ENCODE assay signal across 9 cellular contexts in the genomic region with DNA sequence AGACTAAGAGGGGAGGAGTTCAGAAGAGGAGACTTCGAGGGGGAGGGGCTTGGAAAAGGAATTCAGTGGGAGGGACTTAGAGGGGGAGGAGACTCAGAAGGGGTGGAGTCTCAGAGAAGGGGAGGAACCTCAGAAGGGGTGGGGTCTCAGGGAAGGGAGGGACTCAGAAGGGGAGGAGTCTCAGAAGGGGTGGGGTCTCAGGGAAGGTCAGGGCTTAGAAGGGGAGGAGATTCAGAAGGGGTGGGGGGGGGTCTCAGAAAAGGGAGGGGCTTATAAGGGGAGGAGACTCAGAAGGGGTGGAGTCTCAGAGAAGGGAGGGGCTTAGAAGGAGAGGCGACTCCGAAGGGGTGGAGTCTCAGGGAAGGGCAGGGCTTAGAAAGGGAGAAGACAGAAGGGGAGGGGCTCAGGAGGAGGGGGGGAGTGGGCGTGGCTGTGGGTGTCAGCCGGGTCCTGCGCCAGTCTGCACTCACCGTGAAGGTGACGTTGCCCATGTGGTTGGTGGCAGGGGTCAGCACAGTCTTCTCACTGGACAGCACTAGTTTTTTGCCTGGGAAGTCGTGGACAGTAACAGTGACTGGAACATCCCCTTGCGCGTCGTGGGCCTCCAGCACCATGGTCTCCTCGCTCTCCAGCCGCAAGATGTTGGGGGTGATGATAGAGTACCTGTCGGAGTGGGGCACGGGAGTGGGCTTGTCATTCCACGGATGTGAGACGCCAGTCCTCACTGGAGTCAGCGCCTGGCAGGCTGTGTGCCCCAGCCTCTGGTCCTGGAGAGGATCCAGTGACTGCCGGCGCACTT. TPM values are rescaled to one million over a fixed set of nuclear protein-coding genes. Genes with fewer than 3 reads are reported as not detected.
DNase-seq lines count a peak whose midpoint lies in the region; ATAC-seq and TF ChIP-seq lines count a peak whose summit lies in the region.
"Had no signal": no experiment of that assay in that cellular context is flagged by ENCODE, and none has a peak within 500 bp of the region (broad histone marks: within the 10 kb centered on the region; RNA-seq: fewer than 3 reads in every experiment).

No MANE protein-coding gene starts in this region.

- H3K27ac ChIP-seq in OCI-LY7 (ENCODE audit: low read depth, low read length, poor library complexity, severe bottlenecking) (no peak overlapping the region), brain microvascular endothelial cell (no peak overlapping the region)
- no peak overlapping the region for H3K27ac ChIP-seq in effector memory CD4-positive, alpha-beta T cell (ENCODE audit: insufficient read depth, low read length, poor library complexity, severe bottlenecking)
- H3K27ac ChIP-seq: HL-60 had no signal

- no peaks in the 10 kb centered on the region for H3K9me3 ChIP-seq in OCI-LY7 (ENCODE audit: low read length)
- H3K9me3 ChIP-seq in effector memory CD4-positive, alpha-beta T cell (ENCODE audit: control insufficient read depth, low read length), result no peaks in the 10 kb centered on the region

- POLR2A ChIA-PET in OCI-LY7 (lab: Charles Lee), result no interaction called here

- no peak overlapping the region for H2AFZ ChIP-seq in OCI-LY7 (ENCODE audit: low read length)

- peak; percentile 58 for ATAC-seq in omental fat pad (ENCODE audit: low FRiP score)

- H4K20me1 ChIP-seq in OCI-LY7 (ENCODE audit: insufficient read depth, low read length), result no peaks in the 10 kb centered on the region

- H3K79me2 ChIP-seq in OCI-LY7 (ENCODE audit: insufficient read depth, low read depth, low read length), result no peaks in the 10 kb centered on the region

- H3K4me3 ChIP-seq in OCI-LY7 (ENCODE audit: low read depth, low read length, poor library complexity, severe bottlenecking) (no peak overlapping the region), brain microvascular endothelial cell (ENCODE audit: low read depth, low read length) (no peak overlapping the region)
- no peak overlapping the region for H3K4me3 ChIP-seq in effector memory CD4-positive, alpha-beta T cell (ENCODE audit: insufficient read depth, low read depth, low read length, poor library complexity, severe bottlenecking)

- peaks cover 47% of the 10 kb centered on the region for H3K4me1 ChIP-seq in OCI-LY7 (ENCODE audit: insufficient read depth, low read length, poor library complexity, severe bottlenecking)
- no peaks in the 10 kb centered on the region for H3K4me1 ChIP-seq in effector memory CD4-positive, alpha-beta T cell (ENCODE audit: control insufficient read depth, insufficient read depth, low read length, poor library complexity, severe bottlenecking)

- in situ Hi-C loops in brain microvascular endothelial cell (cut with HindIII; ENCODE audit: low pct_ligation_motif_present, low sequenced_read_pairs), result no loop called here

- CTCF ChIA-PET in OCI-LY7 (lab: Charles Lee; ENCODE audit: unreplicated experiment), result no interaction called here

- H3K4me2 ChIP-seq in OCI-LY7 (ENCODE audit: low read length), result no peak overlapping the region

- peak; percentile 56 for DNase-seq in ELR (ENCODE audit: low read depth)
- DNase-seq in OCI-LY7 (ENCODE audit: low spot score), result peak; percentile 86
- DNase-seq in effector memory CD4-positive, alpha-beta T cell, result peak in 2 of 3 donors; percentile 22 to 23
- DNase-seq in omental fat pad (ENCODE audit: low spot score), result no peak
- no peak for DNase-seq in activated CD8-positive, alpha-beta memory T cell treated with anti-CD3 and anti-CD28 coated beads, Interleukin-2, amount 50 U/mL, for 48 hours
- DNase-seq in cortex of kidney (lab: John Stamatoyannopoulos, UW), result no peak
- DNase-seq in superior temporal gyrus (ENCODE audit: extremely low spot score), result no peak
- no peak for DNase-seq in brain microvascular endothelial cell

- TF ChIP-seq CTCF in OCI-LY7 (conservative IDR thresholded peaks at IDR 0.05; ENCODE audit: low read length) (no peak), omental fat pad (IDR thresholded peaks at IDR 0.05) (no peak), brain microvascular endothelial cell (IDR thresholded peaks at IDR 0.05; ENCODE audit: low read depth, low read length, missing control alignments) (no peak)

- no TSS peak for BruUV-seq in OCI-LY7 (replicated peaks; lab: Mats Ljungman, UMichigan)

- H3K9me2 ChIP-seq in OCI-LY7 (ENCODE audit: insufficient read depth, low read length), result no peaks in the 10 kb centered on the region

- H3K36me3 ChIP-seq in OCI-LY7 (ENCODE audit: insufficient read depth, low read length) (no peaks in the 10 kb centered on the region), brain microvascular endothelial cell (replicated peaks) (no peaks in the 10 kb centered on the region)
- H3K36me3 ChIP-seq in effector memory CD4-positive, alpha-beta T cell (ENCODE audit: control insufficient read depth, insufficient read depth, low read length), result no peaks in the 10 kb centered on the region

- no peaks in the 10 kb centered on the region for H3K27me3 ChIP-seq in effector memory CD4-positive, alpha-beta T cell (replicated peaks; ENCODE audit: control insufficient read depth, insufficient read depth, low read length, poor library complexity, severe bottlenecking)
- H3K27me3 ChIP-seq in brain microvascular endothelial cell (replicated peaks), result no peaks in the 10 kb centered on the region

- intact Hi-C loops in OCI-LY7 (cut with micrococcal nuclease; ENCODE audit: unreplicated experiment), result loop anchor here (2.0 kb wide), 1 partner anchor 202 kb away; no protein-coding TSS in a partner anchor

RNA-seq across cellular contexts. Expression of a gene that starts 1.5 kb away (rescaled TPM):
- 0.13 and 0.57 TPM in 2 replicates for total RNA-seq in OCI-LY7 (2014; rRNA removed; shearing (Covaris generic))
- total RNA-seq in OCI-LY7 (2022) (0.74 TPM in 1 of 2 replicates, not detected in the other), omental fat pad (1,000 to 10,000 TPM; 1,035 to 6,271 (median 2,305) TPM)

RNA-seq across cellular contexts. Expression of a gene that starts 18.4 kb away (rescaled TPM):
- total RNA-seq in OCI-LY7 (2014; rRNA removed; shearing (Covaris generic)), result 77.5 and 88.3 TPM in 2 replicates
- 63.2 and 73.2 TPM in 2 replicates for total RNA-seq in OCI-LY7 (2022)
- 10 to 100 TPM; 34.5 to 68.4 (median 62.0) TPM for total RNA-seq in omental fat pad

RNA-seq across cellular contexts. Expression of a gene that starts 20.5 kb away (rescaled TPM):
- total RNA-seq in OCI-LY7 (2014; rRNA removed; shearing (Covaris generic)), result 16.1 and 22.2 TPM in 2 replicates
- total RNA-seq in OCI-LY7 (2022), result 19.9 TPM in 2 replicates
- 100 to 1,000 TPM in 1 of 4 donors, 10 to 100 TPM in 3; 42.5 to 110 (median 66.6) TPM for total RNA-seq in omental fat pad

RNA-seq across cellular contexts. Expression of a gene that starts 48.3 kb away (rescaled TPM):
- total RNA-seq in OCI-LY7 (2014; rRNA removed; shearing (Covaris generic)), result 7.8 and 8.5 TPM in 2 replicates
- 9.8 and 13.3 TPM in 2 replicates for total RNA-seq in OCI-LY7 (2022)
- 1 to 10 TPM in 3 of 4 donors, not detected in 1; 1.3 to 3.4 (median 2.0) TPM for total RNA-seq in omental fat pad

RNA-seq across cellular contexts. Expression of a gene that starts 49.0 kb away (rescaled TPM):
- total RNA-seq in OCI-LY7 (2014; rRNA removed; shearing (Covaris generic)), result 0.05 TPM in 1 of 2 replicates, not detected in the other
- total RNA-seq in OCI-LY7 (2022), result not detected in 2 replicates
- 10 to 100 TPM in 2 of 4 donors, 1 to 10 TPM in 2; 3.6 to 66.5 (median 26.3) TPM for total RNA-seq in omental fat pad

Comparison
In these comparisons a context has a peak if more than half of its experiments do, and no peak if none do; other contexts are left out.
1. DNase-seq: peak in ELR (single experiment), OCI-LY7 (single experiment) and effector memory CD4-positive, alpha-beta T cell (2 of 3); none in omental fat pad (single experiment), activated CD8-positive, alpha-beta memory T cell treated with anti-CD3 and anti-CD28 coated beads, Interleukin-2, amount 50 U/mL, for 48 hours (single experiment), cortex of kidney (single experiment), superior temporal gyrus (single experiment) and brain microvascular endothelial cell (single experiment).
2. RNA of a gene that starts 1.5 kb away (total RNA-seq): 1,035 to 6,271 TPM in omental fat pad; 0.13 to 0.74 TPM in OCI-LY7; every median in the first group is over 100 times any median in the second.